Comparison of ENCODE assay signal across 9 cellular contexts in genomic region chr12:127677537-127678131, GRCh38.
DNase-seq lines count a peak whose midpoint lies in the region; ATAC-seq and TF ChIP-seq lines count a peak whose summit lies in the region.
"Had no signal": no experiment of that assay in that cellular context is flagged by ENCODE, and none has a peak within 500 bp of the region (broad histone marks: within the 10 kb centered on the region; RNA-seq: fewer than 3 reads in every experiment).

No MANE protein-coding gene starts in this region.

- peaks cover 6% of the 10 kb centered on the region; the same call in 1 of the 2 replicates for H3K4me1 ChIP-seq in PC-3 (ENCODE audit: insufficient read depth, low read length)
- H3K4me1 ChIP-seq in heart right ventricle: peaks cover 0 to 8% (median 0%) of the 10 kb centered on the region in 9 donors

- 18 to 19% methylated on average over 10 of the region's 10 CpGs for WGBS in heart right ventricle, 2 donors

- H3K4me3 Mint-ChIP-seq in activated naive CD8-positive, alpha-beta T cell treated with anti-CD3 and anti-CD28 coated beads, Interleukin-2, amount 50 U/mL, for 24 hours: no peak overlapping the region
- H3K4me3 Mint-ChIP-seq: CD4-positive, CD25-positive, alpha-beta regulatory T cell had no signal

- H3K36me3 ChIP-seq in PC-3 (ENCODE audit: low read depth, low read length): no peaks in the 10 kb centered on the region
- no peaks in the 10 kb centered on the region for H3K36me3 ChIP-seq in heart right ventricle

- no peaks in the 10 kb centered on the region for H4K20me1 ChIP-seq in PC-3 (ENCODE audit: low read length)

- H3K9me3 Mint-ChIP-seq in activated naive CD8-positive, alpha-beta T cell treated with anti-CD3 and anti-CD28 coated beads, Interleukin-2, amount 50 U/mL, for 24 hours: no peaks in the 10 kb centered on the region
- H3K9me3 Mint-ChIP-seq: CD4-positive, CD25-positive, alpha-beta regulatory T cell had no signal

- H3K9me3 ChIP-seq in PC-3 (ENCODE audit: low read length): no peaks in the 10 kb centered on the region
- H3K9me3 ChIP-seq in heart right ventricle: no peaks in the 10 kb centered on the region

- no peak overlapping the region for H3K9ac ChIP-seq in PC-3 (ENCODE audit: low read length)

- H3K79me2 ChIP-seq in PC-3 (ENCODE audit: low read length): no peaks in the 10 kb centered on the region

- TF ChIP-seq EP300 in Ishikawa (IDR thresholded peaks at IDR 0.05; ENCODE audit: borderline replicate concordance): no peak

- H3K27ac ChIP-seq in PC-3 (ENCODE audit: low read length): no peak overlapping the region
- H3K27ac ChIP-seq in heart right ventricle: no peak overlapping the region

- H3K4me2 ChIP-seq in PC-3 (ENCODE audit: low read length): no peak overlapping the region

- peak; percentile 10 to 21 for DNase-seq in NOMO-1 (lab: John Stamatoyannopoulos, UW; ENCODE audit: unreplicated experiment in 2 of 2)
- DNase-seq in NOMO-1 treated with dmso at 0.1 percent for 144 hours (lab: John Stamatoyannopoulos, UW; ENCODE audit: unreplicated experiment): no peak
- peak; percentile 97 for DNase-seq in PC-3
- peak; percentile 51 for DNase-seq in activated naive CD8-positive, alpha-beta T cell treated with anti-CD3 and anti-CD28 coated beads, Interleukin-2, amount 50 U/mL, for 24 hours
- DNase-seq in heart right ventricle: peak; percentile 32 to 62
- DNase-seq in renal cortical epithelial cell (ENCODE audit: low read depth): peak; percentile 27

- H3K9me2 ChIP-seq in PC-3 (replicated peaks; ENCODE audit: low read length): no peaks in the 10 kb centered on the region

- no peaks in the 10 kb centered on the region for H3K4me1 Mint-ChIP-seq in activated naive CD8-positive, alpha-beta T cell treated with anti-CD3 and anti-CD28 coated beads, Interleukin-2, amount 50 U/mL, for 24 hours
- H3K4me1 Mint-ChIP-seq: CD4-positive, CD25-positive, alpha-beta regulatory T cell had no signal

- CTCF ChIA-PET in PC-3 (lab: Charles Lee): interaction anchor here (0.5 to 1.1 kb wide), 8 partner anchors 8 to 893 kb away, joined by 3 to 19 read pairs (median 3); no protein-coding TSS in a partner anchor

- no peaks in the 10 kb centered on the region for H3F3A ChIP-seq in PC-3 (ENCODE audit: low read length, unreplicated experiment)

- H3K27me3 ChIP-seq in PC-3 (ENCODE audit: low read length): no peaks in the 10 kb centered on the region
- H3K27me3 ChIP-seq in heart right ventricle: peaks cover 0 to 3% (median 0%) of the 10 kb centered on the region in 7 donors

- ATAC-seq in PC-3: peak; percentile 93
- ATAC-seq in activated naive CD8-positive, alpha-beta T cell treated with anti-CD3 and anti-CD28 coated beads, Interleukin-2, amount 50 U/mL, for 24 hours: no peak
- ATAC-seq in heart right ventricle: peak in 7 of 8 donors; percentile 47 to 84 (median 74)
- ATAC-seq in HG02610 (IDR thresholded peaks at IDR 0.05; ENCODE audit: unreplicated experiment): no peak

- H3K27me3 Mint-ChIP-seq in activated naive CD8-positive, alpha-beta T cell treated with anti-CD3 and anti-CD28 coated beads, Interleukin-2, amount 50 U/mL, for 24 hours: no peaks in the 10 kb centered on the region
- H3K27me3 Mint-ChIP-seq: CD4-positive, CD25-positive, alpha-beta regulatory T cell had no signal

- intact Hi-C loops in PC-3 (cut with micrococcal nuclease) (loop anchor here (1.0 to 5.0 kb wide), 3 partner anchors 192 to 390 kb away; no protein-coding TSS in a partner anchor), heart right ventricle (cut with DNase I) (loop anchor here in 7 of 10 donors (5.0 to 10.0 kb wide), 4 partner anchors 247 to 573 kb away; no protein-coding TSS in a partner anchor)

- H3K36me3 Mint-ChIP-seq in activated naive CD8-positive, alpha-beta T cell treated with anti-CD3 and anti-CD28 coated beads, Interleukin-2, amount 50 U/mL, for 24 hours (ENCODE audit: low read depth): no peaks in the 10 kb centered on the region
- H3K36me3 Mint-ChIP-seq: CD4-positive, CD25-positive, alpha-beta regulatory T cell had no signal

- H3K4me3 ChIP-seq in PC-3 (ENCODE audit: low read length) (no peak overlapping the region), heart right ventricle (no peak overlapping the region)

- TF ChIP-seq CTCF in PC-3 (conservative IDR thresholded peaks at IDR 0.05; ENCODE audit: low read depth, low read length): peak; percentile 96
- TF ChIP-seq CTCF in heart right ventricle (IDR thresholded peaks at IDR 0.05): peak; percentile 52 to 80 (median 70)

- no peak overlapping the region for H3K27ac Mint-ChIP-seq in activated naive CD8-positive, alpha-beta T cell treated with anti-CD3 and anti-CD28 coated beads, Interleukin-2, amount 50 U/mL, for 24 hours
- H3K27ac Mint-ChIP-seq: CD4-positive, CD25-positive, alpha-beta regulatory T cell had no signal

- no TSS peak for BruUV-seq in PC-3 (replicated peaks; lab: Mats Ljungman, UMichigan)

- POLR2A ChIA-PET in PC-3 (lab: Charles Lee; ENCODE audit: unreplicated experiment): no interaction called here

- peak overlapping the region; percentile 11 for H2AFZ ChIP-seq in PC-3 (ENCODE audit: low read length)

- peak; percentile 56 for TF ChIP-seq RAD21 in Ishikawa (IDR thresholded peaks at IDR 0.05; ENCODE audit: low read depth)

TF ChIP-seq in Ishikawa, 13 proteins besides CTCF, POLR2A, EP300 and RAD21:
- no peak for TF ChIP-seq MAX (IDR thresholded peaks at IDR 0.05)
- no peak for TF ChIP-seq ZBTB7A (IDR thresholded peaks at IDR 0.05; ENCODE audit: low read depth)
- peak; percentile 11; the same call in 1 of the 2 replicates for TF ChIP-seq TEAD4 (IDR thresholded peaks at IDR 0.05)
TF ChIP-seq in Ishikawa: peak in this region for 1.

Comparison
In these comparisons a context has a peak if more than half of its experiments do, and no peak if none do; other contexts are left out.
1. ATAC-seq: peak in PC-3 (single experiment) and heart right ventricle (7 of 8); none in activated naive CD8-positive, alpha-beta T cell treated with anti-CD3 and anti-CD28 coated beads, Interleukin-2, amount 50 U/mL, for 24 hours (single experiment) and HG02610 (single experiment).